ENCODE assay signal across 1 cellular context in the genomic region with DNA sequence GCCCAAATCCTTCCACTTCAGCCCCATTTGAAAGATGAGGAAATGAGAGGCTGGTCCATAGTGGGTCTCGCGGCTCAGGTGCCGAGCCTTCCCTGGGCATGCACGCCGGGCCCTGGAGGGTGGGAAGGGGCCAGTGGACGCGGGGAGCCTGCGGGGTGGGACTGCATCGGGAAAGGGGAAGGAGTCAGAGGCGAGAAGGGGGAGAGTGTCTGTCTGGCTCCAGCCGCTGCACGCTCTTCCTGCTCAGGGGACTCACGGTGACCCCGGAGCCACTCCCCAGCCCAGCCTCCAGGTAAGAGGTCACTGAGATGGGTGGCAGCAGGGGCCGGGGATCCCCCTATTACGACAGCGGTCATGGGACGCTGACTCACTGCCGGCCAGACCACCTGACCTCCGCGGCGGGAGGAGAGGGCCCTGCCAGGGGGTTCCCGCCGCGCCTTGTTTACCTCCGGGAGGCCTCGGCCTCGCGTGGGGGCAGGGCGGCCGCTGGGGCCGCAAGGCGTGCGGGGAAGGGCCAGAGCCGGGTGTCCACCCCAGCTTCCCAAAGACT.
TF ChIP-seq lines count a peak whose summit lies in the region.

No MANE protein-coding gene starts in this region.

TF ChIP-seq in HepG2, 621 proteins besides CTCF, POLR2A, EP300 and RAD21 (continued from another document):
- TF ChIP-seq, protein P1, sequence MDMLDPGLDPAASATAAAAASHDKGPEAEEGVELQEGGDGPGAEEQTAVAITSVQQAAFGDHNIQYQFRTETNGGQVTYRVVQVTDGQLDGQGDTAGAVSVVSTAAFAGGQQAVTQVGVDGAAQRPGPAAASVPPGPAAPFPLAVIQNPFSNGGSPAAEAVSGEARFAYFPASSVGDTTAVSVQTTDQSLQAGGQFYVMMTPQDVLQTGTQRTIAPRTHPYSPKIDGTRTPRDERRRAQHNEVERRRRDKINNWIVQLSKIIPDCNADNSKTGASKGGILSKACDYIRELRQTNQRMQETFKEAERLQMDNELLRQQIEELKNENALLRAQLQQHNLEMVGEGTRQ (IDR thresholded peaks at IDR 0.05; ENCODE audit: low read depth, low read length), result peak; percentile 77
- TF ChIP-seq, protein P1 (CRISPR knock-in tag; IDR thresholded peaks at IDR 0.05; ENCODE audit: borderline replicate concordance), result peak; percentile 91; the same call in 1 of the 2 replicates
- TF ChIP-seq, protein P2, sequence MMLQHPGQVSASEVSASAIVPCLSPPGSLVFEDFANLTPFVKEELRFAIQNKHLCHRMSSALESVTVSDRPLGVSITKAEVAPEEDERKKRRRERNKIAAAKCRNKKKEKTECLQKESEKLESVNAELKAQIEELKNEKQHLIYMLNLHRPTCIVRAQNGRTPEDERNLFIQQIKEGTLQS (CRISPR knock-in tag; IDR thresholded peaks at IDR 0.05), result peak; percentile 99
- peak; percentile 17; the same call in 1 of the 2 replicates for TF ChIP-seq NKX3-1 (CRISPR knock-in tag; IDR thresholded peaks at IDR 0.05)
- TF ChIP-seq AKAP8 (CRISPR knock-in tag; IDR thresholded peaks at IDR 0.05), result peak; percentile 99
- TF ChIP-seq ZNF563 (CRISPR knock-in tag; IDR thresholded peaks at IDR 0.05), result peak; percentile 44; the same call in 1 of the 2 replicates
- peak; percentile 50; the same call in 1 of the 2 replicates for TF ChIP-seq ZNF616 (CRISPR knock-in tag; IDR thresholded peaks at IDR 0.05; ENCODE audit: low read depth)
- TF ChIP-seq, protein P3, sequence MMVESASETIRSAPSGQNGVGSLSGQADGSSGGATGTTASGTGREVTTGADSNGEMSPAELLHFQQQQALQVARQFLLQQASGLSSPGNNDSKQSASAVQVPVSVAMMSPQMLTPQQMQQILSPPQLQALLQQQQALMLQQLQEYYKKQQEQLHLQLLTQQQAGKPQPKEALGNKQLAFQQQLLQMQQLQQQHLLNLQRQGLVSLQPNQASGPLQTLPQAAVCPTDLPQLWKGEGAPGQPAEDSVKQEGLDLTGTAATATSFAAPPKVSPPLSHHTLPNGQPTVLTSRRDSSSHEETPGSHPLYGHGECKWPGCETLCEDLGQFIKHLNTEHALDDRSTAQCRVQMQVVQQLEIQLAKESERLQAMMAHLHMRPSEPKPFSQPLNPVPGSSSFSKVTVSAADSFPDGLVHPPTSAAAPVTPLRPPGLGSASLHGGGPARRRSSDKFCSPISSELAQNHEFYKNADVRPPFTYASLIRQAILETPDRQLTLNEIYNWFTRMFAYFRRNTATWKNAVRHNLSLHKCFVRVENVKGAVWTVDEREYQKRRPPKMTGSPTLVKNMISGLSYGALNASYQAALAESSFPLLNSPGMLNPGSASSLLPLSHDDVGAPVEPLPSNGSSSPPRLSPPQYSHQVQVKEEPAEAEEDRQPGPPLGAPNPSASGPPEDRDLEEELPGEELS (CRISPR knock-in tag; IDR thresholded peaks at IDR 0.05), result peak; percentile 90
- TF ChIP-seq, protein P4, sequence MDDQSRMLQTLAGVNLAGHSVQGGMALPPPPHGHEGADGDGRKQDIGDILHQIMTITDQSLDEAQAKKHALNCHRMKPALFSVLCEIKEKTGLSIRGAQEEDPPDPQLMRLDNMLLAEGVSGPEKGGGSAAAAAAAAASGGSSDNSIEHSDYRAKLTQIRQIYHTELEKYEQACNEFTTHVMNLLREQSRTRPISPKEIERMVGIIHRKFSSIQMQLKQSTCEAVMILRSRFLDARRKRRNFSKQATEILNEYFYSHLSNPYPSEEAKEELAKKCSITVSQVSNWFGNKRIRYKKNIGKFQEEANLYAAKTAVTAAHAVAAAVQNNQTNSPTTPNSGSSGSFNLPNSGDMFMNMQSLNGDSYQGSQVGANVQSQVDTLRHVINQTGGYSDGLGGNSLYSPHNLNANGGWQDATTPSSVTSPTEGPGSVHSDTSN (CRISPR knock-in tag; IDR thresholded peaks at IDR 0.05; ENCODE audit: borderline replicate concordance), result no peak
- TF ChIP-seq HMG20B (CRISPR knock-in tag; conservative IDR thresholded peaks at IDR 0.05), result peak; percentile 71; the same call in 1 of the 2 replicates
- no peak for TF ChIP-seq PHB2 (IDR thresholded peaks at IDR 0.05; ENCODE audit: partially characterized antibody)
- TF ChIP-seq ZNF558 (CRISPR knock-in tag; IDR thresholded peaks at IDR 0.05; ENCODE audit: borderline replicate concordance), result peak; percentile 49; the same call in 1 of the 2 replicates
- peak; percentile 35 for TF ChIP-seq HNRNPH1 (optimal IDR thresholded peaks at IDR 0.05; ENCODE audit: low read depth, low read length)
- peak; percentile 80; the same call in 1 of the 2 replicates for TF ChIP-seq ZC3H13 (CRISPR knock-in tag; IDR thresholded peaks at IDR 0.05)
- TF ChIP-seq CBFB (CRISPR knock-in tag; IDR thresholded peaks at IDR 0.05), result peak; percentile 80; the same call in 1 of the 2 replicates
- TF ChIP-seq NONO (IDR thresholded peaks at IDR 0.05), result no peak
- peak; percentile 95 for TF ChIP-seq NONO (CRISPR knock-in tag; conservative IDR thresholded peaks at IDR 0.05)
- TF ChIP-seq HOXA3 (CRISPR knock-in tag; IDR thresholded peaks at IDR 0.05), result peak; percentile 88; the same call in 1 of the 2 replicates
- TF ChIP-seq PHF5A (CRISPR knock-in tag; IDR thresholded peaks at IDR 0.05; ENCODE audit: low read depth, unreplicated experiment), result peak; percentile 49
- TF ChIP-seq, protein P5, sequence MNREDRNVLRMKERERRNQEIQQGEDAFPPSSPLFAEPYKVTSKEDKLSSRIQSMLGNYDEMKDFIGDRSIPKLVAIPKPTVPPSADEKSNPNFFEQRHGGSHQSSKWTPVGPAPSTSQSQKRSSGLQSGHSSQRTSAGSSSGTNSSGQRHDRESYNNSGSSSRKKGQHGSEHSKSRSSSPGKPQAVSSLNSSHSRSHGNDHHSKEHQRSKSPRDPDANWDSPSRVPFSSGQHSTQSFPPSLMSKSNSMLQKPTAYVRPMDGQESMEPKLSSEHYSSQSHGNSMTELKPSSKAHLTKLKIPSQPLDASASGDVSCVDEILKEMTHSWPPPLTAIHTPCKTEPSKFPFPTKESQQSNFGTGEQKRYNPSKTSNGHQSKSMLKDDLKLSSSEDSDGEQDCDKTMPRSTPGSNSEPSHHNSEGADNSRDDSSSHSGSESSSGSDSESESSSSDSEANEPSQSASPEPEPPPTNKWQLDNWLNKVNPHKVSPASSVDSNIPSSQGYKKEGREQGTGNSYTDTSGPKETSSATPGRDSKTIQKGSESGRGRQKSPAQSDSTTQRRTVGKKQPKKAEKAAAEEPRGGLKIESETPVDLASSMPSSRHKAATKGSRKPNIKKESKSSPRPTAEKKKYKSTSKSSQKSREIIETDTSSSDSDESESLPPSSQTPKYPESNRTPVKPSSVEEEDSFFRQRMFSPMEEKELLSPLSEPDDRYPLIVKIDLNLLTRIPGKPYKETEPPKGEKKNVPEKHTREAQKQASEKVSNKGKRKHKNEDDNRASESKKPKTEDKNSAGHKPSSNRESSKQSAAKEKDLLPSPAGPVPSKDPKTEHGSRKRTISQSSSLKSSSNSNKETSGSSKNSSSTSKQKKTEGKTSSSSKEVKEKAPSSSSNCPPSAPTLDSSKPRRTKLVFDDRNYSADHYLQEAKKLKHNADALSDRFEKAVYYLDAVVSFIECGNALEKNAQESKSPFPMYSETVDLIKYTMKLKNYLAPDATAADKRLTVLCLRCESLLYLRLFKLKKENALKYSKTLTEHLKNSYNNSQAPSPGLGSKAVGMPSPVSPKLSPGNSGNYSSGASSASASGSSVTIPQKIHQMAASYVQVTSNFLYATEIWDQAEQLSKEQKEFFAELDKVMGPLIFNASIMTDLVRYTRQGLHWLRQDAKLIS (CRISPR knock-in tag; IDR thresholded peaks at IDR 0.05), result 0 out of 2 replicates have a peak, but pooled peaks have one; percentile 14
- peak; percentile 54 for TF ChIP-seq KMT2A (CRISPR knock-in tag; IDR thresholded peaks at IDR 0.05)
